In genomic region chr3:179279294-179279693, GRCh38 we compare ENCODE assay signal across 22 cellular contexts. TPM values are rescaled to one million over a fixed set of nuclear protein-coding genes. Genes with fewer than 3 reads are reported as not detected.
DNase-seq lines count a peak whose midpoint lies in the region; ATAC-seq, FAIRE-seq and TF ChIP-seq lines count a peak whose summit lies in the region.
"Had no signal": no experiment of that assay in that cellular context is flagged by ENCODE, and none has a peak within 500 bp of the region (broad histone marks: within the 10 kb centered on the region; RNA-seq: fewer than 3 reads in every experiment).

No MANE protein-coding gene starts in this region.

- H3K4me3 Mint-ChIP-seq in nephron, result no peak overlapping the region
- no peak overlapping the region for H3K4me3 Mint-ChIP-seq in activated CD8-positive, alpha-beta T cell treated with anti-CD3 and anti-CD28 coated beads, Interleukin-2, amount 10 ng/mL, durations not matched to agents 7 days and 5 days
- H3K4me3 Mint-ChIP-seq in CD8-positive, alpha-beta memory T cell, result no peak overlapping the region
- H3K4me3 Mint-ChIP-seq: B cell; CD4-positive, CD25-positive, alpha-beta regulatory T cell; CD8-positive, alpha-beta T cell; H9 had no signal

- H3K36me3 ChIP-seq in K562 (ENCODE audit: control insufficient read depth, insufficient read depth, low read length), result no peaks in the 10 kb centered on the region
- H3K36me3 ChIP-seq in CD8-positive, alpha-beta memory T cell (ENCODE audit: insufficient read depth, low read length), result no peaks in the 10 kb centered on the region
- H3K36me3 ChIP-seq: BLaER1 had no signal

- peaks cover 6 to 13% of the 10 kb centered on the region in 2 experiments; a peak in 4 of 5 replicates for H3K4me1 ChIP-seq in K562 (replicated peaks in 1 of 2; ENCODE audit: control insufficient read depth in 2 of 2, insufficient read depth in 2 of 2, low read length in 2 of 2)
- no peaks in the 10 kb centered on the region for H3K4me1 ChIP-seq in CD8-positive, alpha-beta memory T cell (ENCODE audit: insufficient read depth, low read length)
- H3K4me1 ChIP-seq: BLaER1 had no signal

- H4K20me1 ChIP-seq in K562 (replicated peaks; ENCODE audit: control insufficient read depth, insufficient read depth, low read length), result no peaks in the 10 kb centered on the region
- H4K20me1 ChIP-seq: BLaER1 had no signal

- in situ Hi-C loops in K562 (cut with MboI), result no loop called here

- no peak overlapping the region for H3K9ac ChIP-seq in K562 (ENCODE audit: insufficient read depth in 1 of 2, low read depth in 2 of 2, low read length in 2 of 2)
- H3K9ac ChIP-seq: BLaER1 had no signal

- H3K27ac ChIP-seq in K562 (ENCODE audit: extremely low read depth, low read depth, low read length), result no peak overlapping the region
- no peak overlapping the region for H3K27ac ChIP-seq in CD8-positive, alpha-beta memory T cell (ENCODE audit: low read depth, low read length)
- H3K27ac ChIP-seq: BLaER1, C4-2B had no signal

- TF ChIP-seq RAD21 in K562 (CRISPR knock-in tag; conservative IDR thresholded peaks at IDR 0.05 in 1 of 2, IDR thresholded peaks at IDR 0.05 in 1 of 2), result no peak

- H3K9me1 ChIP-seq in K562 (ENCODE audit: control insufficient read depth, insufficient read depth, low read length), result no peaks in the 10 kb centered on the region

- H3K4me2 ChIP-seq in K562 (ENCODE audit: insufficient read depth, low read length), result no peak overlapping the region
- H3K4me2 ChIP-seq: BLaER1 had no signal

- TF ChIP-seq CTCF in K562 (IDR thresholded peaks at IDR 0.05 in 2 of 3, conservative IDR thresholded peaks at IDR 0.05 in 1 of 3; ENCODE audit: insufficient read depth in 2 of 3, low read depth in 1 of 3, low read length in 3 of 3) (no peak), nephron (IDR thresholded peaks at IDR 0.05; ENCODE audit: unreplicated experiment in 3 of 3) (no peak)

- no peaks in the 10 kb centered on the region for H3K36me3 Mint-ChIP-seq in nephron (ENCODE audit: low read depth)
- no peaks in the 10 kb centered on the region for H3K36me3 Mint-ChIP-seq in activated CD8-positive, alpha-beta T cell treated with anti-CD3 and anti-CD28 coated beads, Interleukin-2, amount 10 ng/mL, durations not matched to agents 7 days and 5 days (ENCODE audit: low read depth)
- H3K36me3 Mint-ChIP-seq in CD8-positive, alpha-beta memory T cell, result no peaks in the 10 kb centered on the region
- H3K36me3 Mint-ChIP-seq: CD4-positive, CD25-positive, alpha-beta regulatory T cell; CD8-positive, alpha-beta T cell had no signal

- H3K9me3 ChIP-seq in K562 (replicated peaks; ENCODE audit: control insufficient read depth, insufficient read depth, low read depth, low read length), result no peaks in the 10 kb centered on the region
- no peaks in the 10 kb centered on the region for H3K9me3 ChIP-seq in CD8-positive, alpha-beta memory T cell (ENCODE audit: low read length)
- H3K9me3 ChIP-seq: BLaER1 had no signal

- H3K9me3 Mint-ChIP-seq in nephron, result no peaks in the 10 kb centered on the region
- H3K9me3 Mint-ChIP-seq in activated CD8-positive, alpha-beta T cell treated with anti-CD3 and anti-CD28 coated beads, Interleukin-2, amount 10 ng/mL, durations not matched to agents 7 days and 5 days (ENCODE audit: insufficient read depth), result no peaks in the 10 kb centered on the region
- H3K9me3 Mint-ChIP-seq in CD8-positive, alpha-beta memory T cell, result no peaks in the 10 kb centered on the region
- H3K9me3 Mint-ChIP-seq: CD8-positive, alpha-beta T cell; H9 had no signal

- POLR2A ChIA-PET in K562 (lab: Yijun Ruan, JAX), result interaction anchor here (0.9 to 1.3 kb wide), 2 partner anchors 7 to 11 kb away, joined by 3 to 4 read pairs; no protein-coding TSS in a partner anchor
- POLR2A ChIA-PET in activated CD8-positive, alpha-beta T cell treated with anti-CD3 and anti-CD28 coated beads, Interleukin-2, amount 10 ng/mL, durations not matched to agents 7 days and 5 days (lab: Charles Lee), result interaction anchor here (0.7 kb wide), 1 partner anchor 12 kb away, joined by 3 read pairs; no protein-coding TSS in a partner anchor
- POLR2A ChIA-PET in CD8-positive, alpha-beta memory T cell (lab: Charles Lee), result no interaction called here

- intact Hi-C loops in K562 (cut with micrococcal nuclease), result no loop called here

- H3K27me3 ChIP-seq in K562 (ENCODE audit: control insufficient read depth in 2 of 2, insufficient read depth in 2 of 2, low read length in 2 of 2), result no peaks in the 10 kb centered on the region
- H3K27me3 ChIP-seq in CD8-positive, alpha-beta memory T cell (ENCODE audit: insufficient read depth, low read length, poor library complexity, severe bottlenecking), result peaks cover 3% of the 10 kb centered on the region
- H3K27me3 ChIP-seq: BLaER1 had no signal

- peak overlapping the region; percentile 7; the same call in 1 of the 2 replicates for H2AFZ ChIP-seq in K562 (ENCODE audit: low read depth, low read length)

- TF ChIP-seq EP300 in K562 (IDR thresholded peaks at IDR 0.05; ENCODE audit: low read length), result no peak

- no peaks in the 10 kb centered on the region for H3K27me3 Mint-ChIP-seq in nephron (ENCODE audit: low read depth)
- peaks cover 22% of the 10 kb centered on the region for H3K27me3 Mint-ChIP-seq in activated CD8-positive, alpha-beta T cell treated with anti-CD3 and anti-CD28 coated beads, Interleukin-2, amount 10 ng/mL, durations not matched to agents 7 days and 5 days (ENCODE audit: low read depth)
- peaks cover 20 to 61% of the 10 kb centered on the region in 2 donors for H3K27me3 Mint-ChIP-seq in CD8-positive, alpha-beta memory T cell

- FAIRE-seq in K562 (lab: Jason Lieb, UNC), result no peak
- FAIRE-seq: D721Med, GM12891, GM19239 had no signal

- CTCF ChIA-PET in K562 (lab: Yijun Ruan, JAX; ENCODE audit: low intra/inter-chr PET ratio), result no interaction called here
- CTCF ChIA-PET in activated CD8-positive, alpha-beta T cell treated with anti-CD3 and anti-CD28 coated beads, Interleukin-2, amount 10 ng/mL, durations not matched to agents 7 days and 5 days (lab: Charles Lee), result no interaction called here
- CTCF ChIA-PET in CD8-positive, alpha-beta memory T cell (lab: Charles Lee), result interaction anchor here (1.5 kb wide), 1 partner anchor 264 kb away, joined by 4 read pairs; no protein-coding TSS in a partner anchor

- 55% methylated on average over 2 of the region's 2 CpGs for WGBS in K562 (ENCODE audit: insufficient coverage, low coverage, missing lambda C conversion rate)

- TF ChIP-seq POLR2A in K562 (conservative IDR thresholded peaks at IDR 0.05), result no peak

- ATAC-seq in GM18511 (IDR thresholded peaks at IDR 0.05; ENCODE audit: unreplicated experiment), result peak; percentile 41
- ATAC-seq in K562, result no peak
- ATAC-seq in activated CD8-positive, alpha-beta T cell treated with anti-CD3 and anti-CD28 coated beads, Interleukin-2, amount 10 ng/mL, durations not matched to agents 7 days and 5 days, result no peak
- ATAC-seq in left lobe of liver, result no peak
- ATAC-seq: CD8-positive, alpha-beta T cell; HCT116 had no signal

- DNase-seq in MV-4-11 (lab: John Stamatoyannopoulos, UW) (peak; percentile 18), K562 (ENCODE audit: extremely low read depth in 1 of 4, low spot score in 3 of 4) (no peak), NAMALWA (ENCODE audit: low spot score) (no peak), left lobe of liver (ENCODE audit: low spot score) (no peak)
- no peak for DNase-seq in activated CD8-positive, alpha-beta T cell treated with anti-CD3 and anti-CD28 coated beads, Interleukin-2, amount 10 ng/mL, durations not matched to agents 7 days and 5 days
- no peak for DNase-seq in CD8-positive, alpha-beta memory T cell
- DNase-seq: CD4-positive, CD25-positive, alpha-beta regulatory T cell; CD8-positive, alpha-beta T cell; DMS 273 treated with DMSO at 0.1 percent for 48 hours; DMS53; DMS79 treated with DMSO at 0.1 percent for 48 hours; GF-D8; H9 had no signal

- H3K27ac Mint-ChIP-seq in nephron, result peak overlapping the region in 2 of 3 experiments; percentile 60 to 73
- no peak overlapping the region for H3K27ac Mint-ChIP-seq in activated CD8-positive, alpha-beta T cell treated with anti-CD3 and anti-CD28 coated beads, Interleukin-2, amount 10 ng/mL, durations not matched to agents 7 days and 5 days
- no peak overlapping the region for H3K27ac Mint-ChIP-seq in CD8-positive, alpha-beta memory T cell
- H3K27ac Mint-ChIP-seq: B cell; CD4-positive, CD25-positive, alpha-beta regulatory T cell; CD8-positive, alpha-beta T cell had no signal

- no peak overlapping the region for H3K4me3 ChIP-seq in K562
- no peak overlapping the region for H3K4me3 ChIP-seq in CD8-positive, alpha-beta memory T cell (ENCODE audit: low read length)
- H3K4me3 ChIP-seq: BLaER1 had no signal

- no peaks in the 10 kb centered on the region for H3K79me2 ChIP-seq in K562 (ENCODE audit: control insufficient read depth, insufficient read depth, low read length)

- BruUV-seq in K562 (replicated peaks; lab: Mats Ljungman, UMichigan), result no TSS peak

- H3K4me1 Mint-ChIP-seq in nephron, result peaks cover 5% of the 10 kb centered on the region
- no peaks in the 10 kb centered on the region for H3K4me1 Mint-ChIP-seq in activated CD8-positive, alpha-beta T cell treated with anti-CD3 and anti-CD28 coated beads, Interleukin-2, amount 10 ng/mL, durations not matched to agents 7 days and 5 days (ENCODE audit: low read depth)
- H3K4me1 Mint-ChIP-seq in CD8-positive, alpha-beta memory T cell, result no peaks in the 10 kb centered on the region
- H3K4me1 Mint-ChIP-seq: B cell; CD4-positive, CD25-positive, alpha-beta regulatory T cell had no signal

RNA-seq across cellular contexts. Expression of gene KCNMB3, which starts 28.4 kb away (rescaled TPM):
- total RNA-seq in K562 (2011; cell fraction: chromatin; rRNA removed; ENCODE audit: low replicate concordance), result 42.1 and 87.2 TPM in 2 replicates
- 16.3 and 21.2 TPM in 2 replicates for total RNA-seq in K562 (2011; cell fraction: nucleolus; rRNA removed)
- 33.8 and 60.6 TPM in 2 replicates for total RNA-seq in K562 (2011; cell fraction: nucleoplasm; rRNA removed)
- 8.7 and 12.3 TPM in 2 replicates for total RNA-seq in K562 (2014; rRNA removed)
- total RNA-seq in K562 (2014; rRNA removed; fragmentation: Illumina TruSeq; extraction: Trizol), result 15.3 and 16.5 TPM in 2 replicates
- total RNA-seq in K562 (2015; rRNA removed; fragmentation: Illumina TruSeq; extraction: Trizol), result 13.7 and 13.8 TPM in 2 replicates
- 9.9 and 14.3 TPM in 2 replicates for total RNA-seq in K562 (2021)
- 18.6 and 21.1 TPM in 2 replicates for polyA plus RNA-seq in K562 (2011; rRNA removed)
- polyA plus RNA-seq in K562 (2011; cell fraction: cytosol; rRNA removed), result 5.8 and 7.4 TPM in 2 replicates
- 48.8 and 65.5 TPM in 2 replicates for polyA plus RNA-seq in K562 (2011; cell fraction: nucleus; rRNA removed)
- polyA plus RNA-seq in K562 (2012), result 11.9 and 19.9 TPM in 2 replicates
- polyA plus RNA-seq in K562 (2014; fragmentation: Illumina TruSeq; extraction: Trizol), result 17.6 and 20.4 TPM in 2 replicates
- polyA plus RNA-seq in K562 (2014; fragmentation: Nextera tagmentation; extraction: Ambion mirVana), result 1 to 10 TPM; 7.0 to 7.8 TPM
- 13.0 and 19.8 TPM in 2 replicates for polyA plus RNA-seq in K562 (2014; rRNA removed)
- 27.8 and 30.2 TPM in 2 replicates for polyA minus RNA-seq in K562 (2011; rRNA and poly(A)+ RNA removed)
- polyA minus RNA-seq in K562 (2011; cell fraction: cytosol; rRNA and poly(A)+ RNA removed), result 1.8 and 3.6 TPM in 2 replicates
- 26.3 and 37.4 TPM in 2 replicates for polyA minus RNA-seq in K562 (2011; cell fraction: nucleus; rRNA and poly(A)+ RNA removed)
- 1 to 10 TPM in 1 of 2 experiments, under 1 TPM in 1; 0.87 to 1.2 TPM for total RNA-seq in activated CD8-positive, alpha-beta T cell treated with anti-CD3 and anti-CD28 coated beads, Interleukin-2, amount 10 ng/mL, durations not matched to agents 7 days and 5 days
- under 1 TPM; 0.59 to 0.71 TPM for total RNA-seq in CD8-positive, alpha-beta memory T cell
- polyA plus RNA-seq in CD8-positive, alpha-beta memory T cell, result not detected
- 1.7 TPM for total RNA-seq in left lobe of liver

RNA-seq across cellular contexts. Expression of gene ZNF639, which starts 43.5 kb away (rescaled TPM):
- total RNA-seq in K562 (2011; cell fraction: chromatin; rRNA removed; ENCODE audit: low replicate concordance), result 12.2 and 32.8 TPM in 2 replicates
- 8.3 and 8.5 TPM in 2 replicates for total RNA-seq in K562 (2011; cell fraction: nucleolus; rRNA removed)
- 10.7 and 18.6 TPM in 2 replicates for total RNA-seq in K562 (2011; cell fraction: nucleoplasm; rRNA removed)
- total RNA-seq in K562 (2014; rRNA removed) (56.0 and 57.2 TPM in 2 replicates), K562 (2014; rRNA removed; fragmentation: Illumina TruSeq; extraction: Trizol) (75.8 and 83.1 TPM in 2 replicates), K562 (2015; rRNA removed; fragmentation: Illumina TruSeq; extraction: Trizol) (68.7 and 73.1 TPM in 2 replicates), K562 (2021) (53.7 and 55.7 TPM in 2 replicates), left lobe of liver (9.7 TPM)
- polyA plus RNA-seq in K562 (2011; rRNA removed) (29.1 and 38.0 TPM in 2 replicates), K562 (2014; fragmentation: Illumina TruSeq; extraction: Trizol) (69.9 and 88.1 TPM in 2 replicates), K562 (2014; fragmentation: Nextera tagmentation; extraction: Ambion mirVana) (10 to 100 TPM; 17.6 to 21.5 TPM), K562 (2014; rRNA removed) (44.0 and 50.5 TPM in 2 replicates)
- 14.3 and 14.5 TPM in 2 replicates for polyA plus RNA-seq in K562 (2011; cell fraction: cytosol; rRNA removed)
- polyA plus RNA-seq in K562 (2011; cell fraction: nucleus; rRNA removed), result 9.7 and 13.8 TPM in 2 replicates
- polyA plus RNA-seq in K562 (2012), result 32.0 and 33.3 TPM in 2 replicates
- 40.3 and 50.0 TPM in 2 replicates for polyA minus RNA-seq in K562 (2011; rRNA and poly(A)+ RNA removed)
- polyA minus RNA-seq in K562 (2011; cell fraction: cytosol; rRNA and poly(A)+ RNA removed), result 11.7 and 13.1 TPM in 2 replicates
- 5.8 and 10.4 TPM in 2 replicates for polyA minus RNA-seq in K562 (2011; cell fraction: nucleus; rRNA and poly(A)+ RNA removed)
- 10 to 100 TPM; 36.3 to 40.6 TPM for total RNA-seq in activated CD8-positive, alpha-beta T cell treated with anti-CD3 and anti-CD28 coated beads, Interleukin-2, amount 10 ng/mL, durations not matched to agents 7 days and 5 days
- 10 to 100 TPM; 41.9 to 44.5 TPM for total RNA-seq in CD8-positive, alpha-beta memory T cell
- 63.7 TPM for polyA plus RNA-seq in CD8-positive, alpha-beta memory T cell

Comparison
In these comparisons a context has a peak if more than half of its experiments do, and no peak if none do; other contexts are left out.
1. H3K27ac Mint-ChIP-seq: peak in nephron (2 of 3); none in activated CD8-positive, alpha-beta T cell treated with anti-CD3 and anti-CD28 coated beads, Interleukin-2, amount 10 ng/mL, durations not matched to agents 7 days and 5 days (single experiment) and CD8-positive, alpha-beta memory T cell (0 of 8).